In the genomic region with DNA sequence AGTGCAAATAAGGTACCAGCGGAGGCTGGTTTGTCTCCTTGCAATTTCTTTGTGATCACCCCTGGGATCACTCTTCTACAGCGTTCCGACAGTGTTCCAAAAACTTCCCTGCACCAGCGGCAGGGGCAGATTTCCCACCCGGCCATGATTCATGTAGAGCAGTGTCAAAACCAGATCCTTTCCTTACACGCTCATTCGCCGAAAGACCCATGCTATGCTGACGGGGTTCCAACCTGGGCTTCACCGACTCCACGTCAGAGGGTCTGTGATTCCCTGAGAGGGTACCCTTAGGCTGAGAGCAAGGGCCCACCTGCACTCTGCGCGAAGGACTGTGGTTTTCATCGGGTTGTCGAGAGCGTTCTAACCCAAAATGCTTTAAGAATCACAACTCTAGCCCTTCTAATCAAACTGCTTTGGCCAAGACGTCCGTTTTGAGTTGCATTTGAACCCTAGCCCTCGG, we compare ENCODE assay signal across 8 cellular contexts. TPM values are rescaled to one million over a fixed set of nuclear protein-coding genes. Genes with fewer than 3 reads are reported as not detected.
DNase-seq lines count a peak whose midpoint lies in the region; ATAC-seq and TF ChIP-seq lines count a peak whose summit lies in the region.

No MANE protein-coding gene starts in this region.

- peaks cover 28% of the 10 kb centered on the region for H3K4me1 Mint-ChIP-seq in activated CD4-positive, alpha-beta T cell treated with anti-CD3 and anti-CD28 coated beads, Interleukin-2, amount 10 ng/mL, durations not matched to agents 7 days and 5 days
- H3K4me1 Mint-ChIP-seq in neural progenitor cell = peaks cover 9% of the 10 kb centered on the region

- peaks cover 13% of the 10 kb centered on the region for H3F3A ChIP-seq in neural progenitor cell (ENCODE audit: low read depth)

- H3K9me3 Mint-ChIP-seq in activated CD4-positive, alpha-beta T cell treated with anti-CD3 and anti-CD28 coated beads, Interleukin-2, amount 10 ng/mL, durations not matched to agents 7 days and 5 days = no peaks in the 10 kb centered on the region
- no peaks in the 10 kb centered on the region for H3K9me3 Mint-ChIP-seq in neural progenitor cell

- H3K4me3 ChIP-seq in fibroblast of the aortic adventitia (ENCODE audit: low read depth, low read length) (peak overlapping the region; percentile 98), neural progenitor cell (peak overlapping the region; percentile 79)

- CTCF ChIA-PET in activated CD4-positive, alpha-beta T cell treated with anti-CD3 and anti-CD28 coated beads, Interleukin-2, amount 10 ng/mL, durations not matched to agents 7 days and 5 days (lab: Charles Lee) = interaction anchor here (1.0 to 1.3 kb wide), 5 partner anchors 10 to 360 kb away, joined by 3 read pairs; no protein-coding TSS in a partner anchor

- ATAC-seq in GM19328 (IDR thresholded peaks at IDR 0.05; ENCODE audit: unreplicated experiment) (peak; percentile 29), HG03378 (IDR thresholded peaks at IDR 0.05; ENCODE audit: unreplicated experiment) (peak; percentile 34)

- H3K79me2 ChIP-seq in neural progenitor cell (ENCODE audit: low read depth) = peaks cover 8% of the 10 kb centered on the region

- POLR2A ChIA-PET in activated CD4-positive, alpha-beta T cell treated with anti-CD3 and anti-CD28 coated beads, Interleukin-2, amount 10 ng/mL, durations not matched to agents 7 days and 5 days (lab: Charles Lee) = no interaction called here

- no peaks in the 10 kb centered on the region for H4K20me1 ChIP-seq in neural progenitor cell (ENCODE audit: low read depth)

- peak overlapping the region; percentile 95 for H3K27ac Mint-ChIP-seq in activated CD4-positive, alpha-beta T cell treated with anti-CD3 and anti-CD28 coated beads, Interleukin-2, amount 10 ng/mL, durations not matched to agents 7 days and 5 days
- H3K27ac Mint-ChIP-seq in neural progenitor cell = peak overlapping the region; percentile 3

- H3K27ac ChIP-seq in C4-2B = peak overlapping the region; percentile 59; the same call in 1 of the 2 replicates
- no peak overlapping the region for H3K27ac ChIP-seq in neural progenitor cell

- peak overlapping the region; percentile 82 for H3K4me2 ChIP-seq in neural progenitor cell

- TF ChIP-seq CTCF in C4-2B (conservative IDR thresholded peaks at IDR 0.05) (no peak), fibroblast of the aortic adventitia (IDR thresholded peaks at IDR 0.05; ENCODE audit: insufficient read depth, low read length) (peak; percentile 50), neural progenitor cell (IDR thresholded peaks at IDR 0.05) (peak; percentile 27)

- peaks cover 20% of the 10 kb centered on the region for H3K36me3 Mint-ChIP-seq in activated CD4-positive, alpha-beta T cell treated with anti-CD3 and anti-CD28 coated beads, Interleukin-2, amount 10 ng/mL, durations not matched to agents 7 days and 5 days (ENCODE audit: low read depth)
- peaks cover 3% of the 10 kb centered on the region for H3K36me3 Mint-ChIP-seq in neural progenitor cell

- no peaks in the 10 kb centered on the region for H3K27me3 ChIP-seq in neural progenitor cell

- DNase-seq in activated CD4-positive, alpha-beta T cell treated with anti-CD3 and anti-CD28 coated beads, Interleukin-2, amount 10 ng/mL, durations not matched to agents 7 days and 5 days = no peak
- DNase-seq in fibroblast of the aortic adventitia (ENCODE audit: low read depth) = peak; percentile 55
- DNase-seq in neural progenitor cell (ENCODE audit: low spot score) = peak; percentile 66
- no peak for DNase-seq in GM19240 (ENCODE audit: insufficient read length, low spot score)
- DNase-seq in COLO829 (ENCODE audit: low spot score) = no peak

- no peaks in the 10 kb centered on the region for H3K27me3 Mint-ChIP-seq in activated CD4-positive, alpha-beta T cell treated with anti-CD3 and anti-CD28 coated beads, Interleukin-2, amount 10 ng/mL, durations not matched to agents 7 days and 5 days
- H3K27me3 Mint-ChIP-seq in neural progenitor cell (ENCODE audit: insufficient read depth, low read depth) = peaks cover 11% of the 10 kb centered on the region

- H3K9me3 ChIP-seq in neural progenitor cell (ENCODE audit: low read depth) = no peaks in the 10 kb centered on the region

- peak overlapping the region; percentile 100 for H2AFZ ChIP-seq in neural progenitor cell (replicated peaks)

- no peak overlapping the region for H3K9ac ChIP-seq in neural progenitor cell

- H3K4me1 ChIP-seq in neural progenitor cell = no peaks in the 10 kb centered on the region

- peak overlapping the region; percentile 94 for H3K4me3 Mint-ChIP-seq in activated CD4-positive, alpha-beta T cell treated with anti-CD3 and anti-CD28 coated beads, Interleukin-2, amount 10 ng/mL, durations not matched to agents 7 days and 5 days
- H3K4me3 Mint-ChIP-seq in neural progenitor cell = peak overlapping the region; percentile 93

- no peaks in the 10 kb centered on the region for H3K36me3 ChIP-seq in neural progenitor cell

RNA-seq across cellular contexts. Expression of gene TTC27, which starts 0.4 kb away (rescaled TPM):
- total RNA-seq in activated CD4-positive, alpha-beta T cell treated with anti-CD3 and anti-CD28 coated beads, Interleukin-2, amount 10 ng/mL, durations not matched to agents 7 days and 5 days = 10 to 100 TPM; 17.6 to 18.1 TPM
- total RNA-seq in fibroblast of the aortic adventitia (ENCODE audit: low replicate concordance) = 11.2 and 30.0 TPM in 2 replicates
- 16.4 and 32.5 TPM in 2 replicates for total RNA-seq in neural progenitor cell (ENCODE audit: low replicate concordance)

Comparison
In these comparisons a context has a peak if more than half of its experiments do, and no peak if none do; other contexts are left out.
1. DNase-seq: peak in fibroblast of the aortic adventitia (single experiment) and neural progenitor cell (single experiment); none in activated CD4-positive, alpha-beta T cell treated with anti-CD3 and anti-CD28 coated beads, Interleukin-2, amount 10 ng/mL, durations not matched to agents 7 days and 5 days (single experiment), GM19240 (single experiment) and COLO829 (single experiment).